In genomic region chr5:170297589-170298462, GRCh38 we compare ENCODE assay signal across 1 cellular context.
TF ChIP-seq lines count a peak whose summit lies in the region.

LCP2 (minus strand) TSS chr5:170297777; CDS start chr5:170297611, 166 bp downstream.

TF ChIP-seq in K562, 482 proteins besides CTCF, POLR2A, EP300 and RAD21 (continued from another document):
- TF ChIP-seq, protein P1, sequence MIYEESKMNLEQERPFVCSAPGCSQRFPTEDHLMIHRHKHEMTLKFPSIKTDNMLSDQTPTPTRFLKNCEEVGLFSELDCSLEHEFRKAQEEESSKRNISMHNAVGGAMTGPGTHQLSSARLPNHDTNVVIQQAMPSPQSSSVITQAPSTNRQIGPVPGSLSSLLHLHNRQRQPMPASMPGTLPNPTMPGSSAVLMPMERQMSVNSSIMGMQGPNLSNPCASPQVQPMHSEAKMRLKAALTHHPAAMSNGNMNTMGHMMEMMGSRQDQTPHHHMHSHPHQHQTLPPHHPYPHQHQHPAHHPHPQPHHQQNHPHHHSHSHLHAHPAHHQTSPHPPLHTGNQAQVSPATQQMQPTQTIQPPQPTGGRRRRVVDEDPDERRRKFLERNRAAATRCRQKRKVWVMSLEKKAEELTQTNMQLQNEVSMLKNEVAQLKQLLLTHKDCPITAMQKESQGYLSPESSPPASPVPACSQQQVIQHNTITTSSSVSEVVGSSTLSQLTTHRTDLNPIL (CRISPR knock-in tag; IDR thresholded peaks at IDR 0.05): no peak
- TF ChIP-seq CREB1 (IDR thresholded peaks at IDR 0.05): no peak
- TF ChIP-seq CREB1 (CRISPR knock-in tag; IDR thresholded peaks at IDR 0.05): no peak
- no peak for TF ChIP-seq ZFP36 (IDR thresholded peaks at IDR 0.05; ENCODE audit: low read depth, low read length, partially characterized antibody)
- no peak for TF ChIP-seq NELFE (IDR thresholded peaks at IDR 0.05; ENCODE audit: insufficient read depth, insufficient read length)
- peak; percentile 92 for TF ChIP-seq SPI1 (IDR thresholded peaks at IDR 0.05; ENCODE audit: borderline replicate concordance, low read depth, low read length)
- TF ChIP-seq ZNF644 (tag; IDR thresholded peaks at IDR 0.05; ENCODE audit: low read depth): no peak
- TF ChIP-seq, protein P2, sequence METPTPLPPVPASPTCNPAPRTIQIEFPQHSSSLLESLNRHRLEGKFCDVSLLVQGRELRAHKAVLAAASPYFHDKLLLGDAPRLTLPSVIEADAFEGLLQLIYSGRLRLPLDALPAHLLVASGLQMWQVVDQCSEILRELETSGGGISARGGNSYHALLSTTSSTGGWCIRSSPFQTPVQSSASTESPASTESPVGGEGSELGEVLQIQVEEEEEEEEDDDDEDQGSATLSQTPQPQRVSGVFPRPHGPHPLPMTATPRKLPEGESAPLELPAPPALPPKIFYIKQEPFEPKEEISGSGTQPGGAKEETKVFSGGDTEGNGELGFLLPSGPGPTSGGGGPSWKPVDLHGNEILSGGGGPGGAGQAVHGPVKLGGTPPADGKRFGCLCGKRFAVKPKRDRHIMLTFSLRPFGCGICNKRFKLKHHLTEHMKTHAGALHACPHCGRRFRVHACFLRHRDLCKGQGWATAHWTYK (CRISPR knock-in tag; IDR thresholded peaks at IDR 0.05): peak; percentile 36; the same call in 1 of the 2 replicates
- 0 out of 2 replicates have a peak, but pooled peaks have one; percentile 70 for TF ChIP-seq NR1H2 (CRISPR knock-in tag; IDR thresholded peaks at IDR 0.05)
- TF ChIP-seq, protein P3, sequence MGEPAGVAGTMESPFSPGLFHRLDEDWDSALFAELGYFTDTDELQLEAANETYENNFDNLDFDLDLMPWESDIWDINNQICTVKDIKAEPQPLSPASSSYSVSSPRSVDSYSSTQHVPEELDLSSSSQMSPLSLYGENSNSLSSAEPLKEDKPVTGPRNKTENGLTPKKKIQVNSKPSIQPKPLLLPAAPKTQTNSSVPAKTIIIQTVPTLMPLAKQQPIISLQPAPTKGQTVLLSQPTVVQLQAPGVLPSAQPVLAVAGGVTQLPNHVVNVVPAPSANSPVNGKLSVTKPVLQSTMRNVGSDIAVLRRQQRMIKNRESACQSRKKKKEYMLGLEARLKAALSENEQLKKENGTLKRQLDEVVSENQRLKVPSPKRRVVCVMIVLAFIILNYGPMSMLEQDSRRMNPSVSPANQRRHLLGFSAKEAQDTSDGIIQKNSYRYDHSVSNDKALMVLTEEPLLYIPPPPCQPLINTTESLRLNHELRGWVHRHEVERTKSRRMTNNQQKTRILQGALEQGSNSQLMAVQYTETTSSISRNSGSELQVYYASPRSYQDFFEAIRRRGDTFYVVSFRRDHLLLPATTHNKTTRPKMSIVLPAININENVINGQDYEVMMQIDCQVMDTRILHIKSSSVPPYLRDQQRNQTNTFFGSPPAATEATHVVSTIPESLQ (CRISPR knock-in tag; IDR thresholded peaks at IDR 0.05): peak; percentile 79; the same call in 1 of the 2 replicates
- TF ChIP-seq ETV1 (tag; conservative IDR thresholded peaks at IDR 0.05; ENCODE audit: low read depth): no peak
- TF ChIP-seq FOXA3 (CRISPR knock-in tag; conservative IDR thresholded peaks at IDR 0.05 in 1 of 2, IDR thresholded peaks at IDR 0.05 in 1 of 2): peak; percentile 82 to 93
- peak; percentile 63 for TF ChIP-seq GABPA (tag; conservative IDR thresholded peaks at IDR 0.05; ENCODE audit: low read depth)
- TF ChIP-seq, protein P4, sequence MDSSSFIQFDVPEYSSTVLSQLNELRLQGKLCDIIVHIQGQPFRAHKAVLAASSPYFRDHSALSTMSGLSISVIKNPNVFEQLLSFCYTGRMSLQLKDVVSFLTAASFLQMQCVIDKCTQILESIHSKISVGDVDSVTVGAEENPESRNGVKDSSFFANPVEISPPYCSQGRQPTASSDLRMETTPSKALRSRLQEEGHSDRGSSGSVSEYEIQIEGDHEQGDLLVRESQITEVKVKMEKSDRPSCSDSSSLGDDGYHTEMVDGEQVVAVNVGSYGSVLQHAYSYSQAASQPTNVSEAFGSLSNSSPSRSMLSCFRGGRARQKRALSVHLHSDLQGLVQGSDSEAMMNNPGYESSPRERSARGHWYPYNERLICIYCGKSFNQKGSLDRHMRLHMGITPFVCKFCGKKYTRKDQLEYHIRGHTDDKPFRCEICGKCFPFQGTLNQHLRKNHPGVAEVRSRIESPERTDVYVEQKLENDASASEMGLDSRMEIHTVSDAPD (CRISPR knock-in tag; IDR thresholded peaks at IDR 0.05): no peak
- TF ChIP-seq STAT5A (IDR thresholded peaks at IDR 0.05; ENCODE audit: borderline replicate concordance, low read length): no peak
- TF ChIP-seq, protein P5, sequence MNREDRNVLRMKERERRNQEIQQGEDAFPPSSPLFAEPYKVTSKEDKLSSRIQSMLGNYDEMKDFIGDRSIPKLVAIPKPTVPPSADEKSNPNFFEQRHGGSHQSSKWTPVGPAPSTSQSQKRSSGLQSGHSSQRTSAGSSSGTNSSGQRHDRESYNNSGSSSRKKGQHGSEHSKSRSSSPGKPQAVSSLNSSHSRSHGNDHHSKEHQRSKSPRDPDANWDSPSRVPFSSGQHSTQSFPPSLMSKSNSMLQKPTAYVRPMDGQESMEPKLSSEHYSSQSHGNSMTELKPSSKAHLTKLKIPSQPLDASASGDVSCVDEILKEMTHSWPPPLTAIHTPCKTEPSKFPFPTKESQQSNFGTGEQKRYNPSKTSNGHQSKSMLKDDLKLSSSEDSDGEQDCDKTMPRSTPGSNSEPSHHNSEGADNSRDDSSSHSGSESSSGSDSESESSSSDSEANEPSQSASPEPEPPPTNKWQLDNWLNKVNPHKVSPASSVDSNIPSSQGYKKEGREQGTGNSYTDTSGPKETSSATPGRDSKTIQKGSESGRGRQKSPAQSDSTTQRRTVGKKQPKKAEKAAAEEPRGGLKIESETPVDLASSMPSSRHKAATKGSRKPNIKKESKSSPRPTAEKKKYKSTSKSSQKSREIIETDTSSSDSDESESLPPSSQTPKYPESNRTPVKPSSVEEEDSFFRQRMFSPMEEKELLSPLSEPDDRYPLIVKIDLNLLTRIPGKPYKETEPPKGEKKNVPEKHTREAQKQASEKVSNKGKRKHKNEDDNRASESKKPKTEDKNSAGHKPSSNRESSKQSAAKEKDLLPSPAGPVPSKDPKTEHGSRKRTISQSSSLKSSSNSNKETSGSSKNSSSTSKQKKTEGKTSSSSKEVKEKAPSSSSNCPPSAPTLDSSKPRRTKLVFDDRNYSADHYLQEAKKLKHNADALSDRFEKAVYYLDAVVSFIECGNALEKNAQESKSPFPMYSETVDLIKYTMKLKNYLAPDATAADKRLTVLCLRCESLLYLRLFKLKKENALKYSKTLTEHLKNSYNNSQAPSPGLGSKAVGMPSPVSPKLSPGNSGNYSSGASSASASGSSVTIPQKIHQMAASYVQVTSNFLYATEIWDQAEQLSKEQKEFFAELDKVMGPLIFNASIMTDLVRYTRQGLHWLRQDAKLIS (CRISPR knock-in tag; IDR thresholded peaks at IDR 0.05): 0 out of 2 replicates have a peak, but pooled peaks have one; percentile 0
- TF ChIP-seq ARID2 (IDR thresholded peaks at IDR 0.05): no peak
- 0 out of 2 replicates have a peak, but pooled peaks have one; percentile 43 for TF ChIP-seq ZNF311 (CRISPR knock-in tag; IDR thresholded peaks at IDR 0.05)
- no peak for TF ChIP-seq RBM39 (optimal IDR thresholded peaks at IDR 0.05; ENCODE audit: low read depth, low read length)
- TF ChIP-seq ZNF263 (CRISPR knock-in tag; IDR thresholded peaks at IDR 0.05; ENCODE audit: borderline replicate concordance): no peak
- no peak for TF ChIP-seq SMARCA5 (IDR thresholded peaks at IDR 0.05)
- TF ChIP-seq ZNF324 (CRISPR knock-in tag; IDR thresholded peaks at IDR 0.05): no peak
- peak; percentile 48; the same call in 1 of the 2 replicates for TF ChIP-seq POLR2H (tag; IDR thresholded peaks at IDR 0.05; ENCODE audit: low read depth)
- TF ChIP-seq AFF1 (IDR thresholded peaks at IDR 0.05; ENCODE audit: low read depth in 1 of 2, partially characterized antibody in 2 of 2): no peak
